Comparison of ENCODE assay signal across 1 cellular context in genomic region chr6:32052626-32053025, GRCh38. TPM values are rescaled to one million over a fixed set of nuclear protein-coding genes. Genes with fewer than 3 reads are reported as not detected.
"Had no signal": no experiment of that assay in that cellular context is flagged by ENCODE, and none has a peak within 500 bp of the region (broad histone marks: within the 10 kb centered on the region; RNA-seq: fewer than 3 reads in every experiment).

No MANE protein-coding gene starts in this region.

RNA-seq across cellular contexts. Expression of gene CYP21A2, which starts 14.4 kb away (rescaled TPM):
- total RNA-seq: activated B cell treated with CpG ODN at 0.5 μM for 24 hours had no signal
